In genomic region chr4:151099976-151100417, GRCh38 we compare ENCODE assay signal across 8 cellular contexts. TPM values are rescaled to one million over a fixed set of nuclear protein-coding genes. Genes with fewer than 3 reads are reported as not detected.
DNase-seq lines count a peak whose midpoint lies in the region; ATAC-seq and TF ChIP-seq lines count a peak whose summit lies in the region.

No MANE protein-coding gene starts in this region.

- H3K36me3 ChIP-seq in DOHH2 (ENCODE audit: control insufficient read depth, low read length) (peaks cover 54% of the 10 kb centered on the region), cardiac muscle cell (peaks cover 28% of the 10 kb centered on the region), prostate gland (peaks cover 0 to 6% of the 10 kb centered on the region in 2 donors)

- H3K27ac Mint-ChIP-seq in activated T-helper 17 cell treated with anti-CD3 and anti-CD28 coated beads, Interleukin-2, amount 50 U/mL, for 72 hours: peak overlapping the region; percentile 99

- H3K4me1 Mint-ChIP-seq in activated T-helper 17 cell treated with anti-CD3 and anti-CD28 coated beads, Interleukin-2, amount 50 U/mL, for 72 hours: peaks cover 22% of the 10 kb centered on the region

- peaks cover 44% of the 10 kb centered on the region for H3F3A ChIP-seq in DOHH2 (ENCODE audit: control insufficient read depth, insufficient read depth)

- H3K9me3 ChIP-seq in DOHH2 (ENCODE audit: control insufficient read depth, insufficient read depth, low read length) (no peaks in the 10 kb centered on the region), cardiac muscle cell (ENCODE audit: low read depth) (no peaks in the 10 kb centered on the region), prostate gland (no peaks in the 10 kb centered on the region)

- peak overlapping the region; percentile 73 for H3K27ac ChIP-seq in DOHH2 (ENCODE audit: low read depth, low read length)
- peak overlapping the region; percentile 95 for H3K27ac ChIP-seq in cardiac muscle cell
- peak overlapping the region; percentile 84 to 85 for H3K27ac ChIP-seq in prostate gland

- peaks cover 22% of the 10 kb centered on the region for H4K20me1 ChIP-seq in DOHH2 (ENCODE audit: control insufficient read depth, insufficient read depth, low read depth, low read length)

- TF ChIP-seq POLR2A in prostate gland (IDR thresholded peaks at IDR 0.05): no peak

- H3K9me2 ChIP-seq in DOHH2 (replicated peaks; ENCODE audit: control insufficient read depth, low read length): no peaks in the 10 kb centered on the region

- 0% methylated on average over 13 of the region's 13 CpGs for WGBS in prostate gland

- no peaks in the 10 kb centered on the region for H3K27me3 Mint-ChIP-seq in activated T-helper 17 cell treated with anti-CD3 and anti-CD28 coated beads, Interleukin-2, amount 50 U/mL, for 72 hours

- H3K27me3 ChIP-seq in DOHH2 (ENCODE audit: control insufficient read depth, low read length) (no peaks in the 10 kb centered on the region), cardiac muscle cell (no peaks in the 10 kb centered on the region), prostate gland (replicated peaks; ENCODE audit: insufficient read depth) (no peaks in the 10 kb centered on the region)

- peak overlapping the region; percentile 77 for H3K4me2 ChIP-seq in DOHH2 (ENCODE audit: low read length)

- DNase-seq in cardiac muscle cell (ENCODE audit: low read depth in 1 of 2, low spot score in 1 of 2) (peak in 1 of 2 donors; percentile 50), prostate gland (ENCODE audit: low spot score) (no peak), NCI-H446 (lab: John Stamatoyannopoulos, UW) (no peak)

- intact Hi-C loops in prostate gland (cut with DNase I): no loop called here

- peaks cover 48% of the 10 kb centered on the region for H3K79me2 ChIP-seq in DOHH2 (ENCODE audit: control insufficient read depth, low read length)

- ATAC-seq in HG02763 (IDR thresholded peaks at IDR 0.05; ENCODE audit: unreplicated experiment) (peak; percentile 0), HG03280 (IDR thresholded peaks at IDR 0.05; ENCODE audit: unreplicated experiment) (no peak), GM21526 (IDR thresholded peaks at IDR 0.05; ENCODE audit: low FRiP score, unreplicated experiment) (no peak)
- ATAC-seq in activated T-helper 17 cell treated with anti-CD3 and anti-CD28 coated beads, Interleukin-2, amount 50 U/mL, for 72 hours (replicated peaks): no peak

- TF ChIP-seq CTCF in DOHH2 (IDR thresholded peaks at IDR 0.05; ENCODE audit: low read depth, low read length, poor library complexity, severe bottlenecking): no peak
- TF ChIP-seq CTCF in cardiac muscle cell (IDR thresholded peaks at IDR 0.05; ENCODE audit: low read depth, low read length): no peak
- TF ChIP-seq CTCF in prostate gland (IDR thresholded peaks at IDR 0.05): no peak

- no peaks in the 10 kb centered on the region for H3K9me3 Mint-ChIP-seq in activated T-helper 17 cell treated with anti-CD3 and anti-CD28 coated beads, Interleukin-2, amount 50 U/mL, for 72 hours

- peak overlapping the region; percentile 99 for H3K4me3 Mint-ChIP-seq in activated T-helper 17 cell treated with anti-CD3 and anti-CD28 coated beads, Interleukin-2, amount 50 U/mL, for 72 hours

- H3K4me3 ChIP-seq in DOHH2 (ENCODE audit: low read length): peak overlapping the region; percentile 94
- peak overlapping the region; percentile 84 for H3K4me3 ChIP-seq in cardiac muscle cell
- H3K4me3 ChIP-seq in prostate gland: peak overlapping the region; percentile 78 to 83

- H3K4me1 ChIP-seq in DOHH2 (ENCODE audit: control insufficient read depth, low read length) (peaks cover 25% of the 10 kb centered on the region), cardiac muscle cell (ENCODE audit: low read depth) (peaks cover 9% of the 10 kb centered on the region), prostate gland (replicated peaks) (peaks cover 4% of the 10 kb centered on the region)

- H3K36me3 Mint-ChIP-seq in activated T-helper 17 cell treated with anti-CD3 and anti-CD28 coated beads, Interleukin-2, amount 50 U/mL, for 72 hours (ENCODE audit: low read depth): peaks cover 61% of the 10 kb centered on the region

RNA-seq across cellular contexts. Expression of gene RPS3A, which starts 0.6 kb away (rescaled TPM):
- total RNA-seq in activated T-helper 17 cell treated with anti-CD3 and anti-CD28 coated beads, Interleukin-2, amount 50 U/mL, for 72 hours: 1,000 to 10,000 TPM; 1,932 to 2,919 TPM
- 2,319 and 2,328 TPM in 2 replicates for total RNA-seq in cardiac muscle cell
- polyA plus RNA-seq in cardiac muscle cell: 872 and 1,034 TPM in 2 replicates
- 1,000 to 10,000 TPM; 1,494 to 4,548 TPM for total RNA-seq in prostate gland
